Comparison of ENCODE assay signal across 13 cellular contexts in genomic region chr6:551829-552350, GRCh38.
DNase-seq lines count a peak whose midpoint lies in the region; ATAC-seq, FAIRE-seq and TF ChIP-seq lines count a peak whose summit lies in the region.
"Had no signal": no experiment of that assay in that cellular context is flagged by ENCODE, and none has a peak within 500 bp of the region (broad histone marks: within the 10 kb centered on the region; RNA-seq: fewer than 3 reads in every experiment).

No MANE protein-coding gene starts in this region.

- H3K9me1 ChIP-seq in keratinocyte (ENCODE audit: control insufficient read depth, extremely low read depth, insufficient read depth, low read length), result no peaks in the 10 kb centered on the region

- no peaks in the 10 kb centered on the region for H3K27me3 Mint-ChIP-seq in activated CD4-positive, alpha-beta T cell treated with anti-CD3 and anti-CD28 coated beads for 36 hours
- peaks cover 3% of the 10 kb centered on the region for H3K27me3 Mint-ChIP-seq in GM23338 (ENCODE audit: insufficient read depth, low read depth, poor library complexity)
- H3K27me3 Mint-ChIP-seq in activated T-helper 2 cell treated with anti-CD3 and anti-CD28 coated beads, Interferon-gamma antibody, Interleukin-2, Interleukin-4, amounts not matched to agents 10 μg/mL and 5 μg/mL and 100 μg/mL, durations not matched to agents 14 hours and 24 hours and 36 hours (ENCODE audit: low read depth), result no peaks in the 10 kb centered on the region

- H3K4me3 Mint-ChIP-seq in activated CD4-positive, alpha-beta T cell treated with anti-CD3 and anti-CD28 coated beads for 36 hours, result no peak overlapping the region
- no peak overlapping the region for H3K4me3 Mint-ChIP-seq in GM23338
- no peak overlapping the region for H3K4me3 Mint-ChIP-seq in activated T-helper 2 cell treated with anti-CD3 and anti-CD28 coated beads, Interferon-gamma antibody, Interleukin-2, Interleukin-4, amounts not matched to agents 10 μg/mL and 5 μg/mL and 100 μg/mL, durations not matched to agents 14 hours and 24 hours and 36 hours (ENCODE audit: low read depth)

- ATAC-seq in activated CD4-positive, alpha-beta T cell treated with anti-CD3 and anti-CD28 coated beads for 36 hours, result no peak
- ATAC-seq in GM23338 (peak; percentile 60), HG03139 (IDR thresholded peaks at IDR 0.05; ENCODE audit: unreplicated experiment) (no peak)

- intact Hi-C loops in activated CD4-positive, alpha-beta T cell treated with anti-CD3 and anti-CD28 coated beads for 36 hours (cut with DNase I, micrococcal nuclease), result no loop called here
- intact Hi-C loops in activated T-helper 2 cell treated with anti-CD3 and anti-CD28 coated beads, Interferon-gamma antibody, Interleukin-2, Interleukin-4, amounts not matched to agents 10 μg/mL and 5 μg/mL and 100 μg/mL, durations not matched to agents 14 hours and 24 hours and 36 hours (cut with micrococcal nuclease), result no loop called here

- peaks cover 67% of the 10 kb centered on the region for H3K4me1 Mint-ChIP-seq in activated CD4-positive, alpha-beta T cell treated with anti-CD3 and anti-CD28 coated beads for 36 hours
- H3K4me1 Mint-ChIP-seq in GM23338, result peaks cover 17% of the 10 kb centered on the region
- peaks cover 73% of the 10 kb centered on the region for H3K4me1 Mint-ChIP-seq in activated T-helper 2 cell treated with anti-CD3 and anti-CD28 coated beads, Interferon-gamma antibody, Interleukin-2, Interleukin-4, amounts not matched to agents 10 μg/mL and 5 μg/mL and 100 μg/mL, durations not matched to agents 14 hours and 24 hours and 36 hours (ENCODE audit: low read depth)

- no peak for FAIRE-seq in keratinocyte (lab: Jason Lieb, UNC)

- no peak for DNase-seq in activated CD4-positive, alpha-beta T cell treated with anti-CD3 and anti-CD28 coated beads for 36 hours
- DNase-seq in activated CD4-positive, alpha-beta T cell treated with anti-CD3 and anti-CD28 coated beads for 48 hours, result no peak
- DNase-seq in GM23338 (ENCODE audit: low spot score), result peak; percentile 22
- no peak for DNase-seq in activated T-helper 2 cell treated with anti-CD3 and anti-CD28 coated beads, Interferon-gamma antibody, Interleukin-2, Interleukin-4, amounts not matched to agents 10 μg/mL and 5 μg/mL and 100 μg/mL, durations not matched to agents 14 hours and 24 hours and 36 hours (ENCODE audit: low spot score)
- DNase-seq in keratinocyte (ENCODE audit: low read depth, low spot score), result no peak
- no peak for DNase-seq in activated gamma-delta T cell treated with Interleukin-2 at 50 U/mL for 16 hours
- no peak for DNase-seq in middle frontal gyrus (ENCODE audit: extremely low spot score, low spot score)
- DNase-seq: KG1, NCI-H1048, NCI-H446, PC-9 had no signal

- no peak overlapping the region for H3K9ac ChIP-seq in keratinocyte (ENCODE audit: control insufficient read depth, extremely low read depth, insufficient read depth, low read length)
- H3K9ac ChIP-seq: BLaER1 treated with 17β-estradiol and CSF1 and Interleukin-3, amounts not matched to agents 10 nM and 100 nM had no signal

- CTCF ChIA-PET in activated CD4-positive, alpha-beta T cell treated with anti-CD3 and anti-CD28 coated beads for 36 hours (lab: Charles Lee), result interaction anchor here (0.6 to 1.3 kb wide), 2 partner anchors 53 to 258 kb away, joined by 3 to 4 read pairs; no protein-coding TSS in a partner anchor

- dilution Hi-C loops in keratinocyte (cut with MboI; ENCODE audit: extremely low pct_ligation_motif_present, low sequenced_read_pairs), result no loop called here

- H3K79me2 ChIP-seq in GM23338 (replicated peaks; ENCODE audit: insufficient read depth), result no peaks in the 10 kb centered on the region
- no peaks in the 10 kb centered on the region for H3K79me2 ChIP-seq in keratinocyte (ENCODE audit: control insufficient read depth, insufficient read depth, low read length)

- peak overlapping the region; percentile 41 for H3K4me2 ChIP-seq in GM23338
- H3K4me2 ChIP-seq in keratinocyte (ENCODE audit: control insufficient read depth, extremely low read depth, insufficient read depth, low read depth, low read length), result no peak overlapping the region
- H3K4me2 ChIP-seq: PC-9 had no signal

- POLR2A ChIA-PET in activated CD4-positive, alpha-beta T cell treated with anti-CD3 and anti-CD28 coated beads for 36 hours (lab: Charles Lee), result no interaction called here

- no peak for TF ChIP-seq CTCF in GM23338 (conservative IDR thresholded peaks at IDR 0.05; ENCODE audit: low read depth in 2 of 2)
- no peak for TF ChIP-seq CTCF in keratinocyte (optimal IDR thresholded peaks at IDR 0.05 in 1 of 3, IDR thresholded peaks at IDR 0.05 in 1 of 3, conservative IDR thresholded peaks at IDR 0.05 in 1 of 3; ENCODE audit: extremely low read depth in 1 of 3, insufficient read depth in 2 of 3, low read length in 3 of 3)

- H4K20me1 ChIP-seq in GM23338 (replicated peaks; ENCODE audit: insufficient read depth) (no peaks in the 10 kb centered on the region; the same call in none of the 2 replicates), keratinocyte (ENCODE audit: control insufficient read depth, extremely low read depth, insufficient read depth, low read length) (no peaks in the 10 kb centered on the region)

- no peaks in the 10 kb centered on the region for H3K9me3 ChIP-seq in keratinocyte (ENCODE audit: control insufficient read depth, low read depth, low read length)
- H3K9me3 ChIP-seq: BLaER1 treated with 17β-estradiol and CSF1 and Interleukin-3, amounts not matched to agents 10 nM and 100 nM had no signal

- peaks cover 36% of the 10 kb centered on the region for H3K36me3 ChIP-seq in GM23338 (ENCODE audit: insufficient read depth)
- peaks cover 9 to 13% of the 10 kb centered on the region in 2 experiments for H3K36me3 ChIP-seq in keratinocyte (ENCODE audit: control insufficient read depth in 2 of 2, extremely low read depth in 1 of 2, insufficient read depth in 2 of 2, low read length in 2 of 2)

- H3K27ac ChIP-seq in GM23338 (ENCODE audit: low read depth) (peak overlapping the region; percentile 79), keratinocyte (ENCODE audit: control insufficient read depth, insufficient read depth, low read length) (peak overlapping the region; percentile 30)
- H3K27ac ChIP-seq: BLaER1 treated with 17β-estradiol and CSF1 and Interleukin-3, amounts not matched to agents 10 nM and 100 nM; PC-9 had no signal

- peaks cover 45% of the 10 kb centered on the region for H3K36me3 Mint-ChIP-seq in activated CD4-positive, alpha-beta T cell treated with anti-CD3 and anti-CD28 coated beads for 36 hours (ENCODE audit: low read depth)
- peaks cover 25% of the 10 kb centered on the region for H3K36me3 Mint-ChIP-seq in GM23338 (ENCODE audit: low read depth)
- H3K36me3 Mint-ChIP-seq in activated T-helper 2 cell treated with anti-CD3 and anti-CD28 coated beads, Interferon-gamma antibody, Interleukin-2, Interleukin-4, amounts not matched to agents 10 μg/mL and 5 μg/mL and 100 μg/mL, durations not matched to agents 14 hours and 24 hours and 36 hours (ENCODE audit: low read depth), result peaks cover 59% of the 10 kb centered on the region

- no peaks in the 10 kb centered on the region for H3K9me3 Mint-ChIP-seq in activated CD4-positive, alpha-beta T cell treated with anti-CD3 and anti-CD28 coated beads for 36 hours (ENCODE audit: low read depth)
- H3K9me3 Mint-ChIP-seq in GM23338, result no peaks in the 10 kb centered on the region
- no peaks in the 10 kb centered on the region for H3K9me3 Mint-ChIP-seq in activated T-helper 2 cell treated with anti-CD3 and anti-CD28 coated beads, Interferon-gamma antibody, Interleukin-2, Interleukin-4, amounts not matched to agents 10 μg/mL and 5 μg/mL and 100 μg/mL, durations not matched to agents 14 hours and 24 hours and 36 hours

- no peaks in the 10 kb centered on the region; the same call in 1 of the 2 replicates for H3F3A ChIP-seq in GM23338 (replicated peaks; ENCODE audit: low read depth)

- H3K4me1 ChIP-seq in GM23338 (ENCODE audit: insufficient read depth), result peaks cover 17% of the 10 kb centered on the region
- peaks cover 10% of the 10 kb centered on the region for H3K4me1 ChIP-seq in keratinocyte (ENCODE audit: control insufficient read depth, extremely low read depth, insufficient read depth, low read length)

- H3K9me2 ChIP-seq in GM23338 (ENCODE audit: insufficient read depth), result no peaks in the 10 kb centered on the region

- H2AFZ ChIP-seq in GM23338, result no peak overlapping the region
- no peak overlapping the region for H2AFZ ChIP-seq in keratinocyte (ENCODE audit: control insufficient read depth, low read length)
- H2AFZ ChIP-seq: PC-9 had no signal

- H3K27me3 ChIP-seq in GM23338 (ENCODE audit: insufficient read depth), result no peaks in the 10 kb centered on the region
- H3K27me3 ChIP-seq in keratinocyte (ENCODE audit: control insufficient read depth, extremely low read depth, insufficient read depth, low read length), result no peaks in the 10 kb centered on the region
- H3K27me3 ChIP-seq: BLaER1 treated with 17β-estradiol and CSF1 and Interleukin-3, amounts not matched to agents 10 nM and 100 nM had no signal

- no peak overlapping the region for H3K4me3 ChIP-seq in GM23338
- H3K4me3 ChIP-seq in keratinocyte (ENCODE audit: control insufficient read depth in 2 of 3, extremely low read depth in 1 of 3, insufficient read depth in 2 of 3, low read depth in 1 of 3, low read length in 3 of 3), result no peak overlapping the region
- H3K4me3 ChIP-seq: BLaER1 treated with 17β-estradiol and CSF1 and Interleukin-3, amounts not matched to agents 10 nM and 100 nM; PC-9 had no signal

- peak overlapping the region; percentile 94 for H3K27ac Mint-ChIP-seq in activated CD4-positive, alpha-beta T cell treated with anti-CD3 and anti-CD28 coated beads for 36 hours
- H3K27ac Mint-ChIP-seq in GM23338, result peak overlapping the region; percentile 71
- H3K27ac Mint-ChIP-seq in activated T-helper 2 cell treated with anti-CD3 and anti-CD28 coated beads, Interferon-gamma antibody, Interleukin-2, Interleukin-4, amounts not matched to agents 10 μg/mL and 5 μg/mL and 100 μg/mL, durations not matched to agents 14 hours and 24 hours and 36 hours, result peak overlapping the region; percentile 84

TF ChIP-seq in GM23338, 12 proteins besides CTCF, POLR2A, EP300 and RAD21 (continues in another document):
- TF ChIP-seq POLR2AphosphoS5 (IDR thresholded peaks at IDR 0.05; ENCODE audit: low read depth) (no peak), NANOG (IDR thresholded peaks at IDR 0.05; ENCODE audit: borderline replicate concordance) (no peak)
